Comparison of ENCODE assay signal across 16 cellular contexts in genomic region chr4:7722716-7723115, GRCh38.
"Had no signal": no experiment of that assay in that cellular context is flagged by ENCODE, and none has a peak within 500 bp of the region (broad histone marks: within the 10 kb centered on the region; RNA-seq: fewer than 3 reads in every experiment).

No MANE protein-coding gene starts in this region.

- H3K36me3 ChIP-seq: colonic mucosa, heart left ventricle, ovary, thoracic aorta, upper lobe of right lung had no signal

- H3K9me3 Mint-ChIP-seq: activated CD4-positive, alpha-beta T cell treated with anti-CD3 and anti-CD28 coated beads, Interleukin-2, amount 10 ng/mL, durations not matched to agents 7 days and 5 days; activated naive CD8-positive, alpha-beta T cell treated with anti-CD3 and anti-CD28 coated beads for 36 hours had no signal

- H3K27ac ChIP-seq: colonic mucosa, heart left ventricle, ovary, thoracic aorta, upper lobe of right lung had no signal

- DNase-seq: activated CD4-positive, alpha-beta T cell treated with anti-CD3 and anti-CD28 coated beads, Interleukin-2, amount 10 ng/mL, durations not matched to agents 7 days and 5 days; activated CD4-positive, CD25-positive, alpha-beta regulatory T cell; activated gamma-delta T cell treated with Interleukin-2 at 50 U/mL for 16 hours; activated naive CD8-positive, alpha-beta T cell treated with anti-CD3 and anti-CD28 coated beads for 36 hours; central memory CD4-positive, alpha-beta T cell; colonic mucosa; foreskin melanocyte; heart left ventricle; midbrain; ovary; stimulated activated CD4-positive, alpha-beta T cell treated with anti-CD3 and anti-CD28 coated beads, Interleukin-1b, Interleukin-23, amount 100 ng/mL, for 48 hours; T-helper 17 cell; upper lobe of right lung had no signal

- H3K4me1 ChIP-seq: colonic mucosa had no signal

- H3K4me3 ChIP-seq: colonic mucosa, heart left ventricle, lung, ovary, thoracic aorta, upper lobe of right lung had no signal

- H3K4me1 Mint-ChIP-seq: activated CD4-positive, alpha-beta T cell treated with anti-CD3 and anti-CD28 coated beads, Interleukin-2, amount 10 ng/mL, durations not matched to agents 7 days and 5 days had no signal

- H3K4me3 Mint-ChIP-seq: activated CD4-positive, alpha-beta T cell treated with anti-CD3 and anti-CD28 coated beads, Interleukin-2, amount 10 ng/mL, durations not matched to agents 7 days and 5 days; activated naive CD8-positive, alpha-beta T cell treated with anti-CD3 and anti-CD28 coated beads for 36 hours; brain; T-helper 17 cell had no signal

- H3K27ac Mint-ChIP-seq: activated CD4-positive, alpha-beta T cell treated with anti-CD3 and anti-CD28 coated beads, Interleukin-2, amount 10 ng/mL, durations not matched to agents 7 days and 5 days; brain; T-helper 17 cell had no signal

- H3K27me3 ChIP-seq: colonic mucosa, ovary had no signal

- H3K9me3 ChIP-seq: colonic mucosa, heart left ventricle, ovary, thoracic aorta, upper lobe of right lung had no signal

- H3K36me3 Mint-ChIP-seq: activated naive CD8-positive, alpha-beta T cell treated with anti-CD3 and anti-CD28 coated beads for 36 hours had no signal
